ENCODE assay signal across 28 cellular contexts in genomic region chr5:6867712-6868111, GRCh38.
"Had no signal": no experiment of that assay in that cellular context is flagged by ENCODE, and none has a peak within 500 bp of the region (broad histone marks: within the 10 kb centered on the region; RNA-seq: fewer than 3 reads in every experiment).

No MANE protein-coding gene starts in this region.

- ATAC-seq: activated CD4-positive, CD25-positive, alpha-beta regulatory T cell treated with anti-CD3 and anti-CD28 coated beads, Interleukin-2, amount 50 U/mL, for 24 hours; left lung; lower lobe of right lung; natural killer cell treated with Interleukin-12 subunit alpha and Interleukin-12 subunit beta and Interleukin-15 and Interleukin-18, amount 100 ng/mL, for 72 hours; right cardiac atrium; stimulated activated effector memory CD8-positive, alpha-beta T cell treated with anti-CD3 and anti-CD28 coated beads, Interleukin-12 subunit alpha, Interleukin-12 subunit beta, amount 100 ng/mL, for 72 hours had no signal

- DNase-seq: activated CD4-positive, alpha-beta T cell treated with anti-CD3 and anti-CD28 coated beads for 48 hours; activated CD4-positive, alpha-beta T cell treated with anti-CD3 and anti-CD28 coated beads, Interleukin-2, amount 50 U/mL, for 48 hours; activated CD8-positive, alpha-beta memory T cell treated with anti-CD3 and anti-CD28 coated beads for 24 hours; activated effector memory CD4-positive, alpha-beta T cell treated with anti-CD3 and anti-CD28 coated beads, Interleukin-2, amount 50 U/mL, for 16 hours; activated naive CD4-positive, alpha-beta T cell treated with anti-CD3 and anti-CD28 coated beads for 36 hours; activated naive CD8-positive, alpha-beta T cell treated with anti-CD3 and anti-CD28 coated beads for 36 hours; brain microvascular endothelial cell; endodermal cell; foreskin melanocyte; lower lobe of right lung; mesendoderm; ovary; right cardiac atrium; small intestine; stimulated activated CD4-positive, alpha-beta T cell treated with anti-CD3 and anti-CD28 coated beads, Interleukin-4, amount 100 ng/mL, for 24 hours; T-helper 9 cell; thyroid gland had no signal

- H3K36me3 ChIP-seq: adrenal gland, ascending aorta, brain microvascular endothelial cell, esophagus muscularis mucosa, left lung, lower lobe of right lung, neutrophil, ovary, prostate gland, thyroid gland, upper lobe of left lung had no signal

- H3K4me3 ChIP-seq: adrenal gland, ascending aorta, esophagus muscularis mucosa, left lung, lower lobe of right lung, ovary, prostate gland, thyroid gland, upper lobe of left lung had no signal

- H3K9me3 ChIP-seq: adrenal gland, ascending aorta, lower lobe of right lung, neutrophil, ovary, prostate gland, thyroid gland, upper lobe of left lung had no signal

- H3K27me3 ChIP-seq: adrenal gland, ascending aorta, brain microvascular endothelial cell, esophagus muscularis mucosa, left lung, neutrophil, ovary, thyroid gland, upper lobe of left lung had no signal

- H3K4me1 ChIP-seq: adrenal gland, ascending aorta, esophagus muscularis mucosa, left lung, lower lobe of right lung, prostate gland, thyroid gland, upper lobe of left lung had no signal

- H3K27ac ChIP-seq: adrenal gland, ascending aorta, brain microvascular endothelial cell, esophagus muscularis mucosa, left lung, lower lobe of right lung, neutrophil, ovary, prostate gland, thyroid gland, upper lobe of left lung, VCaP had no signal
